7 cellular contexts compared by ENCODE assay signal in the genomic region with DNA sequence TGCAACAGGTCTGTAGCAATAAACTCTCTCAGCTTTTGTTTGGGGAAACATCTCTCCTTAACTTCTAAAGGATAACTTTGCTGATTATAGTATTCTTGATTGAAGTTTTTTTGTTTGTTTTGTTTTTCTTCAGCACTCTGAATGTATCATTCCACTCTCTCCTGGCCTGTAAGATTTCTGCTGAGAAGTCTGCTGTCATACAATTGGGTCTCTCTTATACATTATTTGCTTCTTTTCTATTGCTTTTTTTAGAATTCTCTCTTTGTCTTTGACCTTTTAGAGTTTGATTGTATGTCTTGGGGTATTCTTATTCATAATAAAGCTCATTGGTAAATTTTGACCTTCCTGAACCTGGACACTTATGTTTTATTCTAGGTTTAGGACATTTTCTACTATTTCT.
"Had no signal": no experiment of that assay in that cellular context is flagged by ENCODE, and none has a peak within 500 bp of the region (broad histone marks: within the 10 kb centered on the region; RNA-seq: fewer than 3 reads in every experiment).

No MANE protein-coding gene starts in this region.

- H3K27ac Mint-ChIP-seq: GM23338, H9, HFFc6 had no signal

- H3K4me3 Mint-ChIP-seq: GM23338, H9, HFFc6 had no signal

- H3K27me3 Mint-ChIP-seq: IgD-negative memory B cell had no signal

- H3K4me1 Mint-ChIP-seq: GM23338, H9 had no signal

- DNase-seq: H9, HCEC 1CT, HFFc6, KBM-7 had no signal

- ATAC-seq: GM23338, HepG2 had no signal
